ENCODE assay signal across 8 cellular contexts in the genomic region with DNA sequence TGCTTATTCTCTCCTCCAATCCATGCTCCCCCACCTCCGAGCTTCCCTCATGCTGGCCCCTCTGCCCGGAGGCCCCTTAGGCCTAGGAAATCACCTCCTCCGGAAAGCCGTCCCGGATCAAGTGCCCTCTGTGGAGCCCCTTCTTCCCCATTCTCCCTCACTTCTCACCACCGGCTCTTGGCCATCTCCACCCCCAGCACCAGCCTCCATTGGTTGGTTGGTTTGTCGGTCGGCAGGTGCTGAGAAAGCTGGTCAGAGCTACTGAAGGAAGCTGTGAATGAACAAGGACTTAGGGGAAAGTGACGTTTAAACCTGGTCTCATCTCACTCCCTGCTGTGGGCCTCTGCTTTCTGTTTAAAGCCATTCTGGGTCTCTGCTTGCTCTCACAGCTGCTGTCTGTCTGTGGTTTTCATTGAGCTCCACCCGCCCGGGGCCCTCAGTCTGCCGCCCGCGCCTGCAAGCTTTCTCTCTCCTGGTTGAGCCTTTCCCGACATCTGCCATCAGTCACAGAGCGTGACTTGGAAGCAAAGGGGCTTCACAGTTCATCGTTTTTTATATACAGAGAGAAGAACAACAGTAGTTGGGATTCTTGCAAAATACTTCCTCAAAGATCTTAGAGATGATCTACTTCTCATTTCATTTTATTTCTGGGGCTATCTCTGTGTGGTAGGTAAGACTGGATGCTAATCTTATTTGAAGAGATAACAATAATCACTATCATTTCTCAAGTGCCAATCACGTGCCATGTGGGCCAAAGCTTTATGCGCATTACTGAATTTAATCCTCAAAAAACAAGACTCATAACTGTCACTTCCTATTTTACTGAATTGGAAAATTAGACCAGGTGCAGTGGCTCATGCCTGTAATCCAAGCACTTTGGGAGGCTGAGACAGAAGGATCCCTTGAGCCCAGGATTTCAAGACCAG.
DNase-seq lines count a peak whose midpoint lies in the region; ATAC-seq, FAIRE-seq and TF ChIP-seq lines count a peak whose summit lies in the region.

No MANE protein-coding gene starts in this region.

- no peaks in the 10 kb centered on the region for H3K36me3 Mint-ChIP-seq in naive B cell

- no peak for TF ChIP-seq POLR2A in GM12891 (IDR thresholded peaks at IDR 0.05; ENCODE audit: low read depth, low read length)

- peaks cover 0 to 1% (median 0%) of the 10 kb centered on the region in 7 donors for H3K9me3 Mint-ChIP-seq in naive B cell

- H3K4me3 Mint-ChIP-seq in naive B cell, result peak overlapping the region in 6 of 8 donors; percentile 49 to 73 (median 58)

- peak; percentile 96 for FAIRE-seq in GM12891 (lab: Jason Lieb, UNC)

- peaks cover 15 to 24% (median 22%) of the 10 kb centered on the region in 3 donors for H3K4me1 Mint-ChIP-seq in naive B cell

- ATAC-seq in HG02642 (IDR thresholded peaks at IDR 0.05; ENCODE audit: poor library complexity, unreplicated experiment) (peak; percentile 70), naive B cell (ENCODE audit: low read depth in 2 of 2) (peak; percentile 41 to 61), HG02840 (IDR thresholded peaks at IDR 0.05; ENCODE audit: low FRiP score, unreplicated experiment) (no peak), GM19328 (IDR thresholded peaks at IDR 0.05; ENCODE audit: unreplicated experiment) (no peak)

- DNase-seq in GM12891 (ENCODE audit: insufficient read length, low spot score) (peak; percentile 64), NCI-H524 (lab: John Stamatoyannopoulos, UW) (peak; percentile 84), activated gamma-delta T cell (lab: John Stamatoyannopoulos, UW) (peak; percentile 24), naive B cell (peak; percentile 8), NCI-H2081 (lab: John Stamatoyannopoulos, UW) (no peak)

- peaks cover 7 to 54% (median 51%) of the 10 kb centered on the region in 3 donors for H3K27me3 Mint-ChIP-seq in naive B cell

- peak overlapping the region in 2 of 6 donors; percentile 18 to 55 for H3K27ac Mint-ChIP-seq in naive B cell

TF ChIP-seq in GM12891, 5 proteins besides CTCF, POLR2A, EP300 and RAD21:
- TF ChIP-seq POU2F2 (IDR thresholded peaks at IDR 0.05; ENCODE audit: low read depth, low read length) (no peak), SPI1 (IDR thresholded peaks at IDR 0.05; ENCODE audit: low read depth, low read length) (peak; percentile 26; the same call in 1 of the 2 replicates)
TF ChIP-seq in GM12891: peak in this region for 1.

Comparison
In these comparisons a context has a peak if more than half of its experiments do, and no peak if none do; other contexts are left out.
1. DNase-seq: peak in GM12891 (single experiment), NCI-H524 (2 of 2), activated gamma-delta T cell (single experiment) and naive B cell (single experiment); none in NCI-H2081 (0 of 2).
2. ATAC-seq: peak in HG02642 (single experiment) and naive B cell (2 of 2); none in HG02840 (single experiment) and GM19328 (single experiment).